33 cellular contexts compared by ENCODE assay signal in the genomic region with DNA sequence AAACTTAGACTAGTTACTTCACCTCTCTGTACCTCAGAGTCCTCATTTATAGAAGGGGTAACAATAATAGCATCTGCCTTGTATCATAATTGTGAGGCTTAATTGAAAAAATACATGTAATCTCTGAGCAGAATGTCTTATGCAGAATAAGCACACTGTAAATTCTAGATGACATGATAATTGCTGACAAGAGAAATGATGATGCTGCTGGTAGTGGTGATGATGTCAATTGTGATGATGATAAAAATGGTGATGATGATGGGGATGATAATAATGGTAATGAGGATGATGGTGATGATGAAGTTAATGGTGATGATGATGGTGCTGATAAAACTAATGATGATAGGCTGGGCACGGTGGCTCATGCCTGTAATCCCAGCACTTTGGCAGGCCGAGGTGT.
"Had no signal": no experiment of that assay in that cellular context is flagged by ENCODE, and none has a peak within 500 bp of the region (broad histone marks: within the 10 kb centered on the region; RNA-seq: fewer than 3 reads in every experiment).

No MANE protein-coding gene starts in this region.

- DNase-seq: activated effector memory CD4-positive, alpha-beta T cell treated with anti-CD3 and anti-CD28 coated beads, Interleukin-2, amount 50 U/mL, for 16 hours; activated effector memory CD4-positive, alpha-beta T cell treated with Interleukin-2 at 50 U/mL for 16 hours; activated gamma-delta T cell; activated gamma-delta T cell treated with Interleukin-2 at 50 U/mL for 16 hours; activated naive CD4-positive, alpha-beta T cell; activated naive CD4-positive, alpha-beta T cell treated with anti-CD3 and anti-CD28 coated beads for 36 hours; activated naive CD4-positive, alpha-beta T cell treated with anti-CD3 and anti-CD28 coated beads, Interleukin-2, amount 10 ng/mL, durations not matched to agents 7 days and 5 days; activated naive CD4-positive, alpha-beta T cell treated with anti-CD3 and anti-CD28 coated beads, Interleukin-2, amount 50 U/mL, for 16 hours; activated naive CD4-positive, alpha-beta T cell treated with Interleukin-2 at 50 U/mL for 16 hours; activated naive CD8-positive, alpha-beta T cell treated with anti-CD3 and anti-CD28 coated beads for 36 hours; activated naive CD8-positive, alpha-beta T cell treated with anti-CD3 and anti-CD28 coated beads, Interleukin-2, amount 10 ng/mL, durations not matched to agents 7 days and 5 days; activated naive CD8-positive, alpha-beta T cell treated with anti-CD3 and anti-CD28 coated beads, Interleukin-2, amount 50 U/mL, for 24 hours; activated T-cell treated with anti-CD3 and anti-CD28 coated beads, Interleukin-2, amount 50 U/mL, for 1 hour; activated T-cell treated with anti-CD3 and anti-CD28 coated beads, Interleukin-2, amount 50 U/mL, for 24 hours; activated T-cell treated with anti-CD3 and anti-CD28 coated beads, Interleukin-2, amount 50 U/mL, for 4 hours; activated T-cell treated with anti-CD3 and anti-CD28 coated beads, Interleukin-2, amount 50 U/mL, for 48 hours; activated T-cell treated with anti-CD3 and anti-CD28 coated beads, Interleukin-2, amount 50 U/mL, for 72 hours; adrenal gland; amniotic stem cell; amygdala; anterior cingulate cortex; aorta; body of pancreas; brain microvascular endothelial cell; caudate nucleus; central memory CD4-positive, alpha-beta T cell; cerebellar nuclear complex had no signal

- H3K36me3 ChIP-seq: adrenal gland, ascending aorta, brain microvascular endothelial cell, breast epithelium, cardiac muscle cell had no signal

- H3K27me3 ChIP-seq: adrenal gland, ascending aorta, body of pancreas, brain microvascular endothelial cell, breast epithelium, cardiac muscle cell had no signal

- H3K4me1 ChIP-seq: adrenal gland, ascending aorta, body of pancreas, breast epithelium had no signal

- ATAC-seq: activated naive CD4-positive, alpha-beta T cell treated with anti-CD3 and anti-CD28 coated beads, Interleukin-2, amount 50 U/mL, for 72 hours; activated naive CD8-positive, alpha-beta T cell treated with anti-CD3 and anti-CD28 coated beads, Interleukin-2, amount 50 U/mL, for 24 hours; activated T-cell treated with anti-CD3 and anti-CD28 coated beads, Interleukin-2, amount 50 U/mL, for 4 hours; activated T-cell treated with anti-CD3 and anti-CD28 coated beads, Interleukin-2, amount 50 U/mL, for 72 hours; activated T-helper 17 cell treated with anti-CD3 and anti-CD28 coated beads, Interleukin-2, amount 50 U/mL, for 72 hours; body of pancreas had no signal

- H3K4me3 ChIP-seq: adrenal gland, ascending aorta, body of pancreas, breast epithelium, cardiac muscle cell had no signal

- H3K9me3 ChIP-seq: adrenal gland, ascending aorta, body of pancreas had no signal

- FAIRE-seq: astrocyte had no signal

- H3K27ac ChIP-seq: adrenal gland, ascending aorta, body of pancreas, brain microvascular endothelial cell, breast epithelium, cardiac muscle cell had no signal
